ENCODE assay signal across 21 cellular contexts in genomic region chr9:111613436-111614040, GRCh38. TPM values are rescaled to one million over a fixed set of nuclear protein-coding genes. Genes with fewer than 3 reads are reported as not detected.
DNase-seq lines count a peak whose midpoint lies in the region; ATAC-seq, FAIRE-seq and TF ChIP-seq lines count a peak whose summit lies in the region.
"Had no signal": no experiment of that assay in that cellular context is flagged by ENCODE, and none has a peak within 500 bp of the region (broad histone marks: within the 10 kb centered on the region; RNA-seq: fewer than 3 reads in every experiment).

No MANE protein-coding gene starts in this region.

- no peaks in the 10 kb centered on the region for H3K9me1 ChIP-seq in K562 (ENCODE audit: control insufficient read depth, insufficient read depth, low read length)

- no peak for TF ChIP-seq CTCF in K562 (IDR thresholded peaks at IDR 0.05 in 2 of 3, conservative IDR thresholded peaks at IDR 0.05 in 1 of 3; ENCODE audit: insufficient read depth in 2 of 3, low read depth in 1 of 3, low read length in 3 of 3)

- intact Hi-C loops in K562 (cut with micrococcal nuclease) (no loop called here), posterior vena cava (cut with DNase I) (no loop called here)

- no peaks in the 10 kb centered on the region for H3K4me1 ChIP-seq in K562 (replicated peaks in 1 of 2; ENCODE audit: control insufficient read depth in 2 of 2, insufficient read depth in 2 of 2, low read length in 2 of 2)
- H3K4me1 ChIP-seq: upper lobe of right lung had no signal

- no peak for TF ChIP-seq RAD21 in K562 (CRISPR knock-in tag; conservative IDR thresholded peaks at IDR 0.05 in 1 of 2, IDR thresholded peaks at IDR 0.05 in 1 of 2)

- no peak for FAIRE-seq in K562 (lab: Jason Lieb, UNC)
- FAIRE-seq: D721Med, HTR-8/SVneo, keratinocyte had no signal

- H3K9ac ChIP-seq in K562 (ENCODE audit: insufficient read depth in 1 of 2, low read depth in 2 of 2, low read length in 2 of 2): no peak overlapping the region

- TF ChIP-seq POLR2A in K562 (conservative IDR thresholded peaks at IDR 0.05): no peak

- no peaks in the 10 kb centered on the region for H3K9me3 ChIP-seq in K562 (replicated peaks; ENCODE audit: control insufficient read depth, insufficient read depth, low read depth, low read length)
- H3K9me3 ChIP-seq: upper lobe of right lung had no signal

- 3% methylated on average over 4 of the region's 4 CpGs for WGBS in K562 (ENCODE audit: insufficient coverage, low coverage, missing lambda C conversion rate)

- H3K4me3 ChIP-seq in K562: no peak overlapping the region
- H3K4me3 ChIP-seq: upper lobe of right lung had no signal

- no peak for ATAC-seq in K562
- ATAC-seq: effector memory CD8-positive, alpha-beta T cell; sciatic nerve; upper lobe of right lung had no signal

- no peak for TF ChIP-seq EP300 in K562 (IDR thresholded peaks at IDR 0.05; ENCODE audit: low read length)

- H3K27ac ChIP-seq in K562 (ENCODE audit: extremely low read depth, low read depth, low read length): no peak overlapping the region
- H3K27ac ChIP-seq: upper lobe of right lung had no signal

- no peak overlapping the region for H3K4me2 ChIP-seq in K562 (ENCODE audit: insufficient read depth, low read length)

- no peak overlapping the region for H2AFZ ChIP-seq in K562 (ENCODE audit: low read depth, low read length)

- in situ Hi-C loops in K562 (cut with MboI): no loop called here

- BruUV-seq in K562 (replicated peaks; lab: Mats Ljungman, UMichigan): no TSS peak

- POLR2A ChIA-PET in K562 (lab: Yijun Ruan, JAX): interaction anchor here (0.6 to 0.8 kb wide), 3 partner anchors 12 to 754 kb away, joined by 3 to 4 read pairs (median 4); partner anchors contain the start of gene DNAJC25

- CTCF ChIA-PET in K562 (lab: Yijun Ruan, JAX; ENCODE audit: low intra/inter-chr PET ratio): interaction anchor here (0.6 kb wide), 1 partner anchor 24 kb away, joined by 4 read pairs; no protein-coding TSS in a partner anchor

- H3K79me2 ChIP-seq in K562 (ENCODE audit: control insufficient read depth, insufficient read depth, low read length): no peaks in the 10 kb centered on the region

- H3K36me3 ChIP-seq in K562 (ENCODE audit: control insufficient read depth, insufficient read depth, low read length): no peaks in the 10 kb centered on the region
- H3K36me3 ChIP-seq: upper lobe of right lung had no signal

- H4K20me1 ChIP-seq in K562 (replicated peaks; ENCODE audit: control insufficient read depth, insufficient read depth, low read length): no peaks in the 10 kb centered on the region

- H3K27me3 ChIP-seq in K562 (ENCODE audit: control insufficient read depth in 2 of 2, insufficient read depth in 2 of 2, low read length in 2 of 2): peaks cover 44 to 49% of the 10 kb centered on the region in 2 experiments
- H3K27me3 ChIP-seq: upper lobe of right lung had no signal

- DNase-seq in COLO668 (lab: John Stamatoyannopoulos, UW; ENCODE audit: unreplicated experiment): peak; percentile 9
- DNase-seq in HuH-7.5 (ENCODE audit: low spot score): peak; percentile 35
- no peak for DNase-seq in K562 (ENCODE audit: extremely low read depth in 1 of 4, low spot score in 3 of 4)
- peak; percentile 51 for DNase-seq in mucosa of gallbladder (ENCODE audit: low spot score)
- no peak for DNase-seq in posterior vena cava (ENCODE audit: low spot score)
- no peak for DNase-seq in pons (ENCODE audit: low spot score)
- no peak for DNase-seq in activated CD4-positive, CD25-positive, alpha-beta regulatory T cell treated with anti-CD3 and anti-CD28 coated beads, Interleukin-2, amount 50 U/mL, for 72 hours
- DNase-seq in HK-2 (ENCODE audit: unreplicated experiment): no peak
- DNase-seq: activated CD4-positive, alpha-beta memory T cell treated with anti-CD3 and anti-CD28 coated beads, Interleukin-2, amount 10 ng/mL, durations not matched to agents 7 days and 5 days; activated effector memory CD4-positive, alpha-beta T cell treated with anti-CD3 and anti-CD28 coated beads, Interleukin-2, amount 50 U/mL, for 16 hours; C1 segment of cervical spinal cord; effector memory CD8-positive, alpha-beta T cell; H7; naive B cell; NCI-H2081; NCI-H510A treated with DMSO at 0.1 percent for 48 hours; upper lobe of right lung had no signal

TF ChIP-seq in K562, 482 proteins besides CTCF, POLR2A, EP300 and RAD21:
- TF ChIP-seq ZNF551 (CRISPR knock-in tag; IDR thresholded peaks at IDR 0.05): no peak
- TF ChIP-seq TBL1XR1 (IDR thresholded peaks at IDR 0.05; ENCODE audit: low read length in 2 of 2): no peak
- TF ChIP-seq NFIC (IDR thresholded peaks at IDR 0.05): peak; percentile 46; the same call in 1 of the 2 replicates
- TF ChIP-seq SIN3B (IDR thresholded peaks at IDR 0.05; ENCODE audit: low read depth): no peak
TF ChIP-seq in K562: peak in this region for 1.

RNA-seq across cellular contexts. Expression of gene PTGR1, which starts 14.1 kb away (rescaled TPM):
- 0.42 TPM in 1 of 2 replicates, not detected in the other for total RNA-seq in K562 (2011; cell fraction: chromatin; rRNA removed; ENCODE audit: low replicate concordance)
- not detected in 2 replicates for total RNA-seq in K562 (2011; cell fraction: nucleolus; rRNA removed)
- total RNA-seq in K562 (2011; cell fraction: nucleoplasm; rRNA removed): not detected in 2 replicates
- total RNA-seq in K562 (2014; rRNA removed) (not detected in 2 replicates), K562 (2014; rRNA removed; fragmentation: Illumina TruSeq; extraction: Trizol) (not detected in 2 replicates), K562 (2015; rRNA removed; fragmentation: Illumina TruSeq; extraction: Trizol) (not detected in 2 replicates), K562 (2021) (0.22 and 0.36 TPM in 2 replicates), mucosa of gallbladder (276 TPM), posterior vena cava (10 to 100 TPM; 20.3 to 30.9 TPM)
- polyA plus RNA-seq in K562 (2011; rRNA removed) (not detected in 2 replicates), K562 (2014; fragmentation: Illumina TruSeq; extraction: Trizol) (not detected in 2 replicates), K562 (2014; fragmentation: Nextera tagmentation; extraction: Ambion mirVana) (not detected), K562 (2014; rRNA removed) (not detected in 2 replicates)
- polyA plus RNA-seq in K562 (2011; cell fraction: cytosol; rRNA removed): 0.07 TPM in 1 of 2 replicates, not detected in the other
- polyA plus RNA-seq in K562 (2011; cell fraction: nucleus; rRNA removed): not detected in 2 replicates
- polyA plus RNA-seq in K562 (2012): 0.08 TPM in 1 of 2 replicates, not detected in the other
- not detected in 2 replicates for polyA minus RNA-seq in K562 (2011; rRNA and poly(A)+ RNA removed)
- polyA minus RNA-seq in K562 (2011; cell fraction: cytosol; rRNA and poly(A)+ RNA removed): not detected in 2 replicates
- not detected in 2 replicates for polyA minus RNA-seq in K562 (2011; cell fraction: nucleus; rRNA and poly(A)+ RNA removed)

RNA-seq across cellular contexts. Expression of gene DNAJC25, which starts 17.6 kb away (rescaled TPM):
- 5.8 and 23.0 TPM in 2 replicates for total RNA-seq in K562 (2011; cell fraction: chromatin; rRNA removed; ENCODE audit: low replicate concordance)
- 5.7 and 7.2 TPM in 2 replicates for total RNA-seq in K562 (2011; cell fraction: nucleolus; rRNA removed)
- total RNA-seq in K562 (2011; cell fraction: nucleoplasm; rRNA removed): 9.8 and 15.7 TPM in 2 replicates
- total RNA-seq in K562 (2014; rRNA removed): 6.1 and 6.6 TPM in 2 replicates
- total RNA-seq in K562 (2014; rRNA removed; fragmentation: Illumina TruSeq; extraction: Trizol): 7.1 and 8.1 TPM in 2 replicates
- total RNA-seq in K562 (2015; rRNA removed; fragmentation: Illumina TruSeq; extraction: Trizol): 7.0 and 8.4 TPM in 2 replicates
- 5.6 and 5.7 TPM in 2 replicates for total RNA-seq in K562 (2021)
- 8.9 and 10.7 TPM in 2 replicates for polyA plus RNA-seq in K562 (2011; rRNA removed)
- polyA plus RNA-seq in K562 (2011; cell fraction: cytosol; rRNA removed): 3.0 and 3.7 TPM in 2 replicates
- polyA plus RNA-seq in K562 (2011; cell fraction: nucleus; rRNA removed): 8.2 and 12.9 TPM in 2 replicates
- polyA plus RNA-seq in K562 (2012): 6.4 and 7.7 TPM in 2 replicates
- 7.0 and 9.1 TPM in 2 replicates for polyA plus RNA-seq in K562 (2014; fragmentation: Illumina TruSeq; extraction: Trizol)
- polyA plus RNA-seq in K562 (2014; fragmentation: Nextera tagmentation; extraction: Ambion mirVana): 1 to 10 TPM; 3.7 to 4.4 TPM
- polyA plus RNA-seq in K562 (2014; rRNA removed): 8.4 and 11.2 TPM in 2 replicates
- 3.7 and 4.6 TPM in 2 replicates for polyA minus RNA-seq in K562 (2011; rRNA and poly(A)+ RNA removed)
- polyA minus RNA-seq in K562 (2011; cell fraction: cytosol; rRNA and poly(A)+ RNA removed): 1.1 and 1.7 TPM in 2 replicates
- polyA minus RNA-seq in K562 (2011; cell fraction: nucleus; rRNA and poly(A)+ RNA removed): 3.9 and 6.0 TPM in 2 replicates
- total RNA-seq in mucosa of gallbladder: 6.5 TPM
- total RNA-seq in posterior vena cava: 1 to 10 TPM; 7.2 to 8.1 TPM

RNA-seq across cellular contexts. Expression of gene GNG10, which starts 47.9 kb away (rescaled TPM):
- total RNA-seq in K562 (2011; cell fraction: chromatin; rRNA removed; ENCODE audit: low replicate concordance): 2.5 and 10.5 TPM in 2 replicates
- total RNA-seq in K562 (2011; cell fraction: nucleolus; rRNA removed): 2.8 and 3.4 TPM in 2 replicates
- 5.0 and 13.4 TPM in 2 replicates for total RNA-seq in K562 (2011; cell fraction: nucleoplasm; rRNA removed)
- total RNA-seq in K562 (2014; rRNA removed) (15.3 and 15.6 TPM in 2 replicates), K562 (2014; rRNA removed; fragmentation: Illumina TruSeq; extraction: Trizol) (28.0 and 28.3 TPM in 2 replicates), K562 (2015; rRNA removed; fragmentation: Illumina TruSeq; extraction: Trizol) (25.0 and 26.3 TPM in 2 replicates), K562 (2021) (13.1 and 16.3 TPM in 2 replicates), mucosa of gallbladder (26.0 TPM), posterior vena cava (10 to 100 TPM; 49.9 to 51.8 TPM)
- polyA plus RNA-seq in K562 (2011; rRNA removed) (30.3 and 37.8 TPM in 2 replicates), K562 (2014; fragmentation: Illumina TruSeq; extraction: Trizol) (24.2 and 28.4 TPM in 2 replicates), K562 (2014; fragmentation: Nextera tagmentation; extraction: Ambion mirVana) (10 to 100 TPM; 32.6 to 35.3 TPM), K562 (2014; rRNA removed) (32.1 and 34.3 TPM in 2 replicates)
- 12.9 and 20.7 TPM in 2 replicates for polyA plus RNA-seq in K562 (2011; cell fraction: cytosol; rRNA removed)
- 4.8 and 7.1 TPM in 2 replicates for polyA plus RNA-seq in K562 (2011; cell fraction: nucleus; rRNA removed)
- polyA plus RNA-seq in K562 (2012): 24.2 and 24.8 TPM in 2 replicates
- 6.1 and 7.4 TPM in 2 replicates for polyA minus RNA-seq in K562 (2011; rRNA and poly(A)+ RNA removed)
- 2.8 and 3.1 TPM in 2 replicates for polyA minus RNA-seq in K562 (2011; cell fraction: cytosol; rRNA and poly(A)+ RNA removed)
- polyA minus RNA-seq in K562 (2011; cell fraction: nucleus; rRNA and poly(A)+ RNA removed): 1.6 and 3.2 TPM in 2 replicates

Comparison
In these comparisons a context has a peak if more than half of its experiments do, and no peak if none do; other contexts are left out.
1. DNase-seq: peak in COLO668 (single experiment), HuH-7.5 (single experiment) and mucosa of gallbladder (single experiment); none in K562 (0 of 4), posterior vena cava (single experiment), pons (single experiment), activated CD4-positive, CD25-positive, alpha-beta regulatory T cell treated with anti-CD3 and anti-CD28 coated beads, Interleukin-2, amount 50 U/mL, for 72 hours (single experiment) and HK-2 (single experiment).
2. RNA of gene PTGR1, which starts 14.1 kb away (total RNA-seq): 276 TPM in mucosa of gallbladder (single experiment) and 20.3 to 30.9 TPM in posterior vena cava; 0.22 to 0.42 TPM in K562; every median in the first group is over 10 times any median in the second.